ENCODE assay signal across 16 cellular contexts in the genomic region with DNA sequence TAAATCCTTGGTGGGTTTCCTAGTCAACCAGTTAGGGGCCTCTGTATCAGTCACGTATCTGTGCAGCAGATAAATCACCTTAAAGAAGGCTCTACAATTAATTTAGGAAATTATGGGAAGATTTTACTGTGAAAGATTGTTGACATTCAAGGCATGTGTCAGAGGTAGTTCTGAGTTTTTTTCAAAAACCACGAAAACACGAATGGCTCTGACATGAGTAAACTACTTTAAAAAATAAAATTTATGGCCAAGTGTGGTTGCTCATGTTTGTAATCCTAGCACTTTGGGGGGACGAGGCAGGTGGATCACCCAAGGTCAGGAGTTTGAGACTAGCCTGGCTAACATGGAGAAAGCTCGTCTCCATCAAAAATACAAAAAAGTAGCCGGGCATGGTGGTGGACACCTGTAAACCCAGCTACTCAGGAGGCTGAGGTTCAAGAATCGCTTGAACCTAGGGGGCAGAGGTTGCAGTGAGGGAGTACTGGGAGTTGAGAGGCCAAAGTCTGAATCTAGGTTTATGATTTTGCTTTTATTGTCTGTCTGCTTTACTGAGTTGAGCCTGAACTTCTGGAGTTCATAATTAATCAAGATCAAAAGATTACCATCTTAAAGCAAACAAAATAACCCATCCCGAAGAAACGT.
DNase-seq lines count a peak whose midpoint lies in the region; ATAC-seq and TF ChIP-seq lines count a peak whose summit lies in the region.
"Had no signal": no experiment of that assay in that cellular context is flagged by ENCODE, and none has a peak within 500 bp of the region (broad histone marks: within the 10 kb centered on the region; RNA-seq: fewer than 3 reads in every experiment).

No MANE protein-coding gene starts in this region.

- POLR2A ChIA-PET in HEK293 (lab: Yijun Ruan, JAX) = no interaction called here

- ATAC-seq in GM21619 (IDR thresholded peaks at IDR 0.05; ENCODE audit: unreplicated experiment) (no peak), GM19452 (IDR thresholded peaks at IDR 0.05; ENCODE audit: unreplicated experiment) (no peak)
- ATAC-seq: stimulated activated effector memory CD8-positive, alpha-beta T cell treated with anti-CD3 and anti-CD28 coated beads, Interleukin-12 subunit alpha, Interleukin-12 subunit beta, amount 100 ng/mL, for 72 hours had no signal

- H3K27ac ChIP-seq in HEK293 (ENCODE audit: extremely low read depth, low read depth, low read length) = no peak overlapping the region
- H3K27ac ChIP-seq in SU-DHL-6 (ENCODE audit: low read depth, low read length) = peak overlapping the region; percentile 93
- H3K27ac ChIP-seq in smooth muscle cell (ENCODE audit: low read depth) = peak overlapping the region; percentile 68

- H3K4me1 ChIP-seq in HEK293 (ENCODE audit: control insufficient read depth, insufficient read depth, low read length) (peaks cover 45% of the 10 kb centered on the region), smooth muscle cell (ENCODE audit: low read depth) (peaks cover 67% of the 10 kb centered on the region)

- WGBS in smooth muscle cell (ENCODE audit: low lambda C conversion rate) = 51% methylated on average over 9 of the region's 9 CpGs

- no peaks in the 10 kb centered on the region for H3K9me3 ChIP-seq in HEK293 (ENCODE audit: control insufficient read depth, insufficient read depth, low read depth, low read length)
- H3K9me3 ChIP-seq in SU-DHL-6 (ENCODE audit: insufficient read depth, low read length) = no peaks in the 10 kb centered on the region
- H3K9me3 ChIP-seq in smooth muscle cell (replicated peaks; ENCODE audit: low read depth) = no peaks in the 10 kb centered on the region

- CTCF ChIA-PET in HEK293 (lab: Yijun Ruan, JAX) = no interaction called here

- H3F3A ChIP-seq in SU-DHL-6 (ENCODE audit: insufficient read depth) (peaks cover 48% of the 10 kb centered on the region), smooth muscle cell (ENCODE audit: low read depth) (peaks cover 34% of the 10 kb centered on the region)

- H3K4me3 ChIP-seq in HEK293 (ENCODE audit: low read depth, low read length) (no peak overlapping the region), SU-DHL-6 (ENCODE audit: insufficient read depth, low read length, poor library complexity, severe bottlenecking) (peak overlapping the region; percentile 16), fibroblast of villous mesenchyme (ENCODE audit: low read depth, low read length) (no peak overlapping the region), smooth muscle cell (no peak overlapping the region)

- no peak for TF ChIP-seq CTCF in HEK293 (tag by site-specific recombination; IDR thresholded peaks at IDR 0.05)
- no peak for TF ChIP-seq CTCF in SU-DHL-6 (IDR thresholded peaks at IDR 0.05; ENCODE audit: insufficient read depth, low read length, poor library complexity, severe bottlenecking)
- no peak for TF ChIP-seq CTCF in fibroblast of villous mesenchyme (IDR thresholded peaks at IDR 0.05; ENCODE audit: insufficient read depth, low read depth, low read length)
- TF ChIP-seq CTCF in smooth muscle cell (IDR thresholded peaks at IDR 0.05; ENCODE audit: borderline replicate concordance, insufficient read depth, poor library complexity, severe bottlenecking) = no peak

- DNase-seq in fibroblast of villous mesenchyme (ENCODE audit: low read depth) (peak; percentile 48), smooth muscle cell (lab: John Stamatoyannopoulos, UW; ENCODE audit: unreplicated experiment) (no peak), HPDE6-E6E7 (ENCODE audit: extremely low spot score) (no peak)
- DNase-seq: activated gamma-delta T cell treated with Interleukin-2 at 50 U/mL for 16 hours; AML-193; COR-L47; effector memory CD4-positive, alpha-beta T cell; NCI-H2029; NCI-H446; occipital lobe; T-helper 1 cell had no signal

- H3K9ac ChIP-seq in SU-DHL-6 (ENCODE audit: low read length) (peak overlapping the region; percentile 38; the same call in 1 of the 2 replicates), smooth muscle cell (ENCODE audit: low read depth) (no peak overlapping the region)

- no peaks in the 10 kb centered on the region for H3K9me2 ChIP-seq in SU-DHL-6 (replicated peaks; ENCODE audit: insufficient read depth, low read length)

- H4K20me1 ChIP-seq in SU-DHL-6 (ENCODE audit: low read depth, low read length) = no peaks in the 10 kb centered on the region
- peaks cover 92% of the 10 kb centered on the region for H4K20me1 ChIP-seq in smooth muscle cell (ENCODE audit: low read depth)

- H3K27me3 ChIP-seq in SU-DHL-6 (ENCODE audit: low read length) = no peaks in the 10 kb centered on the region
- no peaks in the 10 kb centered on the region for H3K27me3 ChIP-seq in smooth muscle cell (ENCODE audit: low read depth)

- H3K79me2 ChIP-seq in SU-DHL-6 (ENCODE audit: insufficient read depth, low read length) (peaks cover 100% of the 10 kb centered on the region), smooth muscle cell (ENCODE audit: low read depth) (peaks cover 58% of the 10 kb centered on the region)

- peak overlapping the region; percentile 84 for H3K4me2 ChIP-seq in SU-DHL-6 (ENCODE audit: low read depth, low read length, poor library complexity, severe bottlenecking)
- peak overlapping the region; percentile 27 for H3K4me2 ChIP-seq in smooth muscle cell

- H2AFZ ChIP-seq in SU-DHL-6 (ENCODE audit: low read depth, low read length, severe bottlenecking) = no peak overlapping the region
- no peak overlapping the region for H2AFZ ChIP-seq in smooth muscle cell (ENCODE audit: low read depth)

- H3K36me3 ChIP-seq in HEK293 (ENCODE audit: control insufficient read depth in 2 of 2, insufficient read depth in 1 of 2, low read length in 2 of 2) (no peaks in the 10 kb centered on the region), SU-DHL-6 (ENCODE audit: low read length) (no peaks in the 10 kb centered on the region), smooth muscle cell (ENCODE audit: low read depth) (no peaks in the 10 kb centered on the region)

TF ChIP-seq in HEK293, 187 proteins besides CTCF, POLR2A, EP300 and RAD21:
- no peak for TF ChIP-seq ZFP41 (tag by site-specific recombination; IDR thresholded peaks at IDR 0.05; ENCODE audit: borderline replicate concordance)
- TF ChIP-seq, protein P1, sequence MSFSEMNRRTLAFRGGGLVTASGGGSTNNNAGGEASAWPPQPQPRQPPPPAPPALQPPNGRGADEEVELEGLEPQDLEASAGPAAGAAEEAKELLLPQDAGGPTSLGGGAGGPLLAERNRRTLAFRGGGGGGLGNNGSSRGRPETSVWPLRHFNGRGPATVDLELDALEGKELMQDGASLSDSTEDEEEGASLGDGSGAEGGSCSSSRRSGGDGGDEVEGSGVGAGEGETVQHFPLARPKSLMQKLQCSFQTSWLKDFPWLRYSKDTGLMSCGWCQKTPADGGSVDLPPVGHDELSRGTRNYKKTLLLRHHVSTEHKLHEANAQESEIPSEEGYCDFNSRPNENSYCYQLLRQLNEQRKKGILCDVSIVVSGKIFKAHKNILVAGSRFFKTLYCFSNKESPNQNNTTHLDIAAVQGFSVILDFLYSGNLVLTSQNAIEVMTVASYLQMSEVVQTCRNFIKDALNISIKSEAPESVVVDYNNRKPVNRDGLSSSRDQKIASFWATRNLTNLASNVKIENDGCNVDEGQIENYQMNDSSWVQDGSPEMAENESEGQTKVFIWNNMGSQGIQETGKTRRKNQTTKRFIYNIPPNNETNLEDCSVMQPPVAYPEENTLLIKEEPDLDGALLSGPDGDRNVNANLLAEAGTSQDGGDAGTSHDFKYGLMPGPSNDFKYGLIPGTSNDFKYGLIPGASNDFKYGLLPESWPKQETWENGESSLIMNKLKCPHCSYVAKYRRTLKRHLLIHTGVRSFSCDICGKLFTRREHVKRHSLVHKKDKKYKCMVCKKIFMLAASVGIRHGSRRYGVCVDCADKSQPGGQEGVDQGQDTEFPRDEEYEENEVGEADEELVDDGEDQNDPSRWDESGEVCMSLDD (tag by site-specific recombination; IDR thresholded peaks at IDR 0.05) = no peak
- TF ChIP-seq, protein P2, sequence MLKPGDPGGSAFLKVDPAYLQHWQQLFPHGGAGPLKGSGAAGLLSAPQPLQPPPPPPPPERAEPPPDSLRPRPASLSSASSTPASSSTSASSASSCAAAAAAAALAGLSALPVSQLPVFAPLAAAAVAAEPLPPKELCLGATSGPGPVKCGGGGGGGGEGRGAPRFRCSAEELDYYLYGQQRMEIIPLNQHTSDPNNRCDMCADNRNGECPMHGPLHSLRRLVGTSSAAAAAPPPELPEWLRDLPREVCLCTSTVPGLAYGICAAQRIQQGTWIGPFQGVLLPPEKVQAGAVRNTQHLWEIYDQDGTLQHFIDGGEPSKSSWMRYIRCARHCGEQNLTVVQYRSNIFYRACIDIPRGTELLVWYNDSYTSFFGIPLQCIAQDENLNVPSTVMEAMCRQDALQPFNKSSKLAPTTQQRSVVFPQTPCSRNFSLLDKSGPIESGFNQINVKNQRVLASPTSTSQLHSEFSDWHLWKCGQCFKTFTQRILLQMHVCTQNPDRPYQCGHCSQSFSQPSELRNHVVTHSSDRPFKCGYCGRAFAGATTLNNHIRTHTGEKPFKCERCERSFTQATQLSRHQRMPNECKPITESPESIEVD (tag by site-specific recombination; IDR thresholded peaks at IDR 0.05) = peak; percentile 26; the same call in 1 of the 2 replicates
